ENCODE assay signal across 1 cellular context in genomic region chr5:16578474-16578883, GRCh38.
TF ChIP-seq lines count a peak whose summit lies in the region.

No MANE protein-coding gene starts in this region.

TF ChIP-seq in GM23338, 12 proteins besides CTCF, POLR2A, EP300 and RAD21 (continued from another document):
- no peak for TF ChIP-seq ZNF462 (CRISPR knock-in tag; IDR thresholded peaks at IDR 0.05)
- no peak for TF ChIP-seq ETS1 (IDR thresholded peaks at IDR 0.05)
- TF ChIP-seq CREB1 (CRISPR knock-in tag; IDR thresholded peaks at IDR 0.05; ENCODE audit: low read depth) = no peak
